1 cellular context compared by ENCODE assay signal in the genomic region with DNA sequence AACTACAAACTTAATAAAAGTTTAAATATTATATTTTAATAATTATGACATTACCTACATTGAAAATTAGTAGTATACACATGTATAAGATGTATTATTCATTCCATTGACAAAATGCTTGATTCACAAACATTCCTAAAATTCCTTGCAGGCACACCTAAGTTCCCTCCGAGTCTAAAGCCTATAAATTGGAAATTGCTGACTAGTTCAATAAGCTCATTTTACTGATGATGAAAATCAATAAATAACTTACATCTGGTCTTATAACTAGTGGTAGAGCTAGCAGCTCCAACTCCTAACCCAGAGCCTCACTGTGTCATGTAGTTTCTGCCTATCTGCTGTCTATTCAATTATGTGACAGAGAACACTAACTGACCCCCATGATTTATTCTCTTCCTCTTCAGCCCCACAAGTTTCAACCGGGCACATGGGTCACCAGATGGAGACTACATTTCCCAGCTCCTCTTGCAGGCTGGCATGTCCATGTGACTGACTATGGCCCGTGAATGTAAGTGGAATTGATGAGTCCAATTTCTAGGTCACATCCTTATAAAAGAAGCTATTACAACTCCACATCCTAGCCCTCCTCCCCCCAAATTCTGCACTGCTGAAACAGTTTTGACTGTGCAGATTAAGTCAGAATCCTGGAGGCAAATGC.
A peak's percentile ranks its signal among the peaks of the same experiment; 100 is the strongest.
TF ChIP-seq lines count a peak whose summit lies in the region.

No MANE protein-coding gene starts in this region.

TF ChIP-seq in WTC11, 78 proteins besides CTCF, POLR2A, EP300 and RAD21:
- TF ChIP-seq, protein P1, sequence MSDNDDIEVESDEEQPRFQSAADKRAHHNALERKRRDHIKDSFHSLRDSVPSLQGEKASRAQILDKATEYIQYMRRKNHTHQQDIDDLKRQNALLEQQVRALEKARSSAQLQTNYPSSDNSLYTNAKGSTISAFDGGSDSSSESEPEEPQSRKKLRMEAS (CRISPR knock-in tag; IDR thresholded peaks at IDR 0.05): peak; percentile 50; the same call in 1 of the 2 replicates
- no peak for TF ChIP-seq TCF7 (CRISPR knock-in tag; IDR thresholded peaks at IDR 0.05; ENCODE audit: low read depth)
- TF ChIP-seq, protein P2, sequence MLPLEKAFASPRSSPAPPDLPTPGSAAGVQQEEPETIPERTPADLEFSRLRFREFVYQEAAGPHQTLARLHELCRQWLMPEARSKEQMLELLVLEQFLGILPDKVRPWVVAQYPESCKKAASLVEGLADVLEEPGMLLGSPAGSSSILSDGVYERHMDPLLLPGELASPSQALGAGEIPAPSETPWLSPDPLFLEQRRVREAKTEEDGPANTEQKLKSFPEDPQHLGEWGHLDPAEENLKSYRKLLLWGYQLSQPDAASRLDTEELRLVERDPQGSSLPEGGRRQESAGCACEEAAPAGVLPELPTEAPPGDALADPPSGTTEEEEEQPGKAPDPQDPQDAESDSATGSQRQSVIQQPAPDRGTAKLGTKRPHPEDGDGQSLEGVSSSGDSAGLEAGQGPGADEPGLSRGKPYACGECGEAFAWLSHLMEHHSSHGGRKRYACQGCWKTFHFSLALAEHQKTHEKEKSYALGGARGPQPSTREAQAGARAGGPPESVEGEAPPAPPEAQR (CRISPR knock-in tag; IDR thresholded peaks at IDR 0.05): no peak
- no peak for TF ChIP-seq ESRRA (CRISPR knock-in tag; IDR thresholded peaks at IDR 0.05; ENCODE audit: borderline replicate concordance)
- no peak for TF ChIP-seq PRRX2 (CRISPR knock-in tag; IDR thresholded peaks at IDR 0.05)
- TF ChIP-seq JAZF1 (CRISPR knock-in tag; IDR thresholded peaks at IDR 0.05): no peak
- TF ChIP-seq OVOL2 (CRISPR knock-in tag; IDR thresholded peaks at IDR 0.05; ENCODE audit: borderline replicate concordance): no peak
- TF ChIP-seq, protein P3, sequence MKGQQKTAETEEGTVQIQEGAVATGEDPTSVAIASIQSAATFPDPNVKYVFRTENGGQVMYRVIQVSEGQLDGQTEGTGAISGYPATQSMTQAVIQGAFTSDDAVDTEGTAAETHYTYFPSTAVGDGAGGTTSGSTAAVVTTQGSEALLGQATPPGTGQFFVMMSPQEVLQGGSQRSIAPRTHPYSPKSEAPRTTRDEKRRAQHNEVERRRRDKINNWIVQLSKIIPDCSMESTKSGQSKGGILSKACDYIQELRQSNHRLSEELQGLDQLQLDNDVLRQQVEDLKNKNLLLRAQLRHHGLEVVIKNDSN (CRISPR knock-in tag; IDR thresholded peaks at IDR 0.05): peak; percentile 89
- TF ChIP-seq, protein P4, sequence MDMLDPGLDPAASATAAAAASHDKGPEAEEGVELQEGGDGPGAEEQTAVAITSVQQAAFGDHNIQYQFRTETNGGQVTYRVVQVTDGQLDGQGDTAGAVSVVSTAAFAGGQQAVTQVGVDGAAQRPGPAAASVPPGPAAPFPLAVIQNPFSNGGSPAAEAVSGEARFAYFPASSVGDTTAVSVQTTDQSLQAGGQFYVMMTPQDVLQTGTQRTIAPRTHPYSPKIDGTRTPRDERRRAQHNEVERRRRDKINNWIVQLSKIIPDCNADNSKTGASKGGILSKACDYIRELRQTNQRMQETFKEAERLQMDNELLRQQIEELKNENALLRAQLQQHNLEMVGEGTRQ (CRISPR knock-in tag; IDR thresholded peaks at IDR 0.05): peak; percentile 86
- no peak for TF ChIP-seq NFE2L1 (CRISPR knock-in tag; IDR thresholded peaks at IDR 0.05)
